In the genomic region with DNA sequence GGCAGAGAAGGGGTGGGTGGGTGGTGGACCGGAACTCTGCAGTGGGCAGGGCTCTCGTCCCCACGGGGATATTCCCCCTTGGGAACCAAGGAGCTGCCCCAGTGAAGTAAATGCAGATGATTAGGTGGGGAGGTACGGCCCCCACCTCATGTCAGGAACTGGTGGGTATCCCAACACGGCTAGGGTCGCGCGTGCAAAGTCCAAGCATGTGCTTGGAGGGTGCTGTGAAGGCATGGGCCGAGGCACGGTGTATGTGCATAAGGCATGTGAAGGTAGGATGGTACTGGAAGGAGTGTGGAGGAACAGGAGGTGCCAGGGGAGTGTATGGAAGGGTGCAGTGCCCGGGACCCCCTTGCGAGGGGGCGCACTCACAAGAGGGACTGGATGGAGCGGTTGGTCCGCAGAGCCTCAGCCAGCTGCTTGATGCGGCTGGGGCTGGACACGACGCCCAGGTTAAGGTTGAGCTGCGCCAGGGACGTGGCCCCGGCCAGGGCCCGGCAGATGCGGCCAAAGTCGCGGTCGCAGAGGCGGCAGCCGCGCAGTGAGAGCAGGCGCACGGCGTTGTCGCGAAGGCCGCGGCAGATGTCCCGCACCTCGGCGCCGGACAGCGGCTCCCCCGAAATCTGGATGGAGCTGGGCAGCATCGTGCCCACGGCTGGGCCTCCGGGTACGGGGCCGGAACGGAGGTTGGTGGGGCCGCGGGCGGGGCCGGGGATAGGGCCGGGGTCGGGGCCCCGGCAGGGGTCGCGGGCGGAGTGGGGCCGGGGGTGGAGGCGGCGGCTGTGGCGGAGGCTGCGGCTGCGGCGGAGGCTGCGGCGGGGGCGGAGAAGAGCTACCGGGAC, we compare ENCODE assay signal across 1 cellular context.
TF ChIP-seq lines count a peak whose summit lies in the region.

No MANE protein-coding gene starts in this region.

TF ChIP-seq in K562, 482 proteins besides CTCF, POLR2A, EP300 and RAD21 (continued from another document):
- TF ChIP-seq, protein P1, sequence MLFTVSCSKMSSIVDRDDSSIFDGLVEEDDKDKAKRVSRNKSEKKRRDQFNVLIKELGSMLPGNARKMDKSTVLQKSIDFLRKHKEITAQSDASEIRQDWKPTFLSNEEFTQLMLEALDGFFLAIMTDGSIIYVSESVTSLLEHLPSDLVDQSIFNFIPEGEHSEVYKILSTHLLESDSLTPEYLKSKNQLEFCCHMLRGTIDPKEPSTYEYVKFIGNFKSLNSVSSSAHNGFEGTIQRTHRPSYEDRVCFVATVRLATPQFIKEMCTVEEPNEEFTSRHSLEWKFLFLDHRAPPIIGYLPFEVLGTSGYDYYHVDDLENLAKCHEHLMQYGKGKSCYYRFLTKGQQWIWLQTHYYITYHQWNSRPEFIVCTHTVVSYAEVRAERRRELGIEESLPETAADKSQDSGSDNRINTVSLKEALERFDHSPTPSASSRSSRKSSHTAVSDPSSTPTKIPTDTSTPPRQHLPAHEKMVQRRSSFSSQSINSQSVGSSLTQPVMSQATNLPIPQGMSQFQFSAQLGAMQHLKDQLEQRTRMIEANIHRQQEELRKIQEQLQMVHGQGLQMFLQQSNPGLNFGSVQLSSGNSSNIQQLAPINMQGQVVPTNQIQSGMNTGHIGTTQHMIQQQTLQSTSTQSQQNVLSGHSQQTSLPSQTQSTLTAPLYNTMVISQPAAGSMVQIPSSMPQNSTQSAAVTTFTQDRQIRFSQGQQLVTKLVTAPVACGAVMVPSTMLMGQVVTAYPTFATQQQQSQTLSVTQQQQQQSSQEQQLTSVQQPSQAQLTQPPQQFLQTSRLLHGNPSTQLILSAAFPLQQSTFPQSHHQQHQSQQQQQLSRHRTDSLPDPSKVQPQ (CRISPR knock-in tag; IDR thresholded peaks at IDR 0.05; ENCODE audit: borderline replicate concordance) = no peak
- TF ChIP-seq RHOXF2B (CRISPR knock-in tag; conservative IDR thresholded peaks at IDR 0.05) (no peak), ZNF133 (CRISPR knock-in tag; IDR thresholded peaks at IDR 0.05) (no peak), CBFB (CRISPR knock-in tag; IDR thresholded peaks at IDR 0.05) (peak; percentile 53; the same call in 1 of the 2 replicates), ERF (CRISPR knock-in tag; IDR thresholded peaks at IDR 0.05) (no peak), FOS (IDR thresholded peaks at IDR 0.05; ENCODE audit: extremely low read depth, insufficient read length) (no peak), ZNF778 (CRISPR knock-in tag; IDR thresholded peaks at IDR 0.05) (no peak), GATA2 (CRISPR knock-in tag; IDR thresholded peaks at IDR 0.05) (no peak), MYNN (IDR thresholded peaks at IDR 0.05) (no peak), MYNN (CRISPR knock-in tag; IDR thresholded peaks at IDR 0.05) (no peak), ZNF143 (CRISPR knock-in tag; IDR thresholded peaks at IDR 0.05) (no peak), ZNF174 (CRISPR knock-in tag; IDR thresholded peaks at IDR 0.05) (no peak)
